ENCODE assay signal across 9 cellular contexts in the genomic region with DNA sequence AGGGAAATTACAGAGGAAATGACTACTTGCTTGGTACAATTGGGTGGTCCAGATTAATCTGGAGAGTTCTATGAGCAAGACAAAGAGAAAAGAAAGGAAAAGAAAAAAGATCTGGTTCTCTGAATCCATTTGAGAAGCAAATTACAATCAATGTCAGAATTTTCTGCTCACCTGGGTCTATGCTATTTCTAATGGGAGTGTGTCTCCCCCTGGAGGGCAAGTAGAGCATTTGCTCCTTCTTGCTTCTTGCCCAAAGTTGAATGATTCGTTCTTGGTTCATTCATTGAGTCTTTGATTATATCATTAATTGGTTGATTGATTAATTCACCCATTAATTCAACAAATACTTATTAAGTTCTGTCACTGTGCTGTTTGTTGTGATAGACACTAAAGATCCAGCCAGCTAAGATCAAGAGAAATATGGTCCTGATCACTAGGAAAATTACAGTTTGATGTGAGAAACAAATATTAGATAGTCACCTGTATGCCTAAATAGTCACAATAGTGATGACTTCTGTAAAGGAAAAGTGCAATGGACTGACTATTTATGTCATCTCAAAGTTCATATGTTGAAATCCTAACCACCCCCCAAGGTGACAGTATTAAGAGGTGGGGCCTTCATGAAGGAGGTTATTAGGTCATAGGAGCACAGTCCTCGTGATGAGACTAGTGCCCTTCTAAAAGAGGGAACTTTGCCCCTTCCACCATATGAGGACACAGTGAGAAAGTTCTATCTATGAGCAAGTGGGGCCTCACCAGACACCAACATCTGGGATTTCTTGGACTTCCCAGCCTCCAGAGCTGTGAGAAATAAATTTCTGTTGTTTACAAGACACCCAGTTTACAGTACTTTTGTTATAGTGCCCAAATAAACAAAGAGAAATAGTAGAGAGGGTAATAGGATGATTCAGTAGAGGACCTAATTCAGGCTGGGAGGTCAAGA. TPM values are rescaled to one million over a fixed set of nuclear protein-coding genes. Genes with fewer than 3 reads are reported as not detected.
A peak's percentile ranks its signal among the peaks of the same experiment; 100 is the strongest.
DNase-seq lines count a peak whose midpoint lies in the region; ATAC-seq and TF ChIP-seq lines count a peak whose summit lies in the region.
"Had no signal": no experiment of that assay in that cellular context is flagged by ENCODE, and none has a peak within 500 bp of the region (broad histone marks: within the 10 kb centered on the region; RNA-seq: fewer than 3 reads in every experiment).

No MANE protein-coding gene starts in this region.

- H3K27me3 Mint-ChIP-seq in Caco-2 (ENCODE audit: insufficient read depth, unreplicated experiment) = no peaks in the 10 kb centered on the region
- H3K27me3 Mint-ChIP-seq in activated CD4-positive, alpha-beta memory T cell treated with anti-CD3 and anti-CD28 coated beads, Interleukin-2, amount 10 ng/mL, durations not matched to agents 7 days and 5 days = peaks cover 12% of the 10 kb centered on the region

- H3K27ac Mint-ChIP-seq in Caco-2 (ENCODE audit: unreplicated experiment) = no peak overlapping the region
- H3K27ac Mint-ChIP-seq in activated CD4-positive, alpha-beta memory T cell treated with anti-CD3 and anti-CD28 coated beads, Interleukin-2, amount 10 ng/mL, durations not matched to agents 7 days and 5 days = no peak overlapping the region

- no peak overlapping the region for H3K27ac ChIP-seq in neutrophil

- ATAC-seq in HG02938 (IDR thresholded peaks at IDR 0.05; ENCODE audit: unreplicated experiment) = no peak
- ATAC-seq in HG03571 (IDR thresholded peaks at IDR 0.05; ENCODE audit: unreplicated experiment) = no peak

- H3K4me1 ChIP-seq in Caco-2 (no peaks in the 10 kb centered on the region), neutrophil (ENCODE audit: control insufficient read depth in 1 of 2, insufficient read depth in 1 of 2, low read depth in 1 of 2, low read length in 1 of 2) (peaks cover 4 to 8% of the 10 kb centered on the region in 2 experiments)

- no peaks in the 10 kb centered on the region for H3K4me1 Mint-ChIP-seq in Caco-2 (ENCODE audit: low read depth, unreplicated experiment)
- no peaks in the 10 kb centered on the region for H3K4me1 Mint-ChIP-seq in activated CD4-positive, alpha-beta memory T cell treated with anti-CD3 and anti-CD28 coated beads, Interleukin-2, amount 10 ng/mL, durations not matched to agents 7 days and 5 days

- TF ChIP-seq CTCF in Caco-2 (IDR thresholded peaks at IDR 0.05; ENCODE audit: insufficient read depth in 1 of 2, low read depth in 1 of 2, low read length in 1 of 2, severe bottlenecking in 1 of 2, unreplicated experiment in 1 of 2) (peak; percentile 92 to 96), neutrophil (IDR thresholded peaks at IDR 0.05) (peak; percentile 88)

- H3K9me3 ChIP-seq in Caco-2 = no peaks in the 10 kb centered on the region
- H3K9me3 ChIP-seq in neutrophil = no peaks in the 10 kb centered on the region

- H3K27me3 ChIP-seq in Caco-2 (replicated peaks; ENCODE audit: control insufficient read depth, insufficient read depth, low read length) (no peaks in the 10 kb centered on the region), neutrophil (no peaks in the 10 kb centered on the region)

- H3K36me3 ChIP-seq in Caco-2 (ENCODE audit: control insufficient read depth, insufficient read depth, low read length) (no peaks in the 10 kb centered on the region), neutrophil (no peaks in the 10 kb centered on the region)

- POLR2A ChIA-PET in Caco-2 (lab: Charles Lee) = no interaction called here
- POLR2A ChIA-PET in activated CD4-positive, alpha-beta memory T cell treated with anti-CD3 and anti-CD28 coated beads, Interleukin-2, amount 10 ng/mL, durations not matched to agents 7 days and 5 days (lab: Charles Lee) = no interaction called here

- intact Hi-C loops in Caco-2 (cut with micrococcal nuclease; ENCODE audit: unreplicated experiment) = loop anchor here (1.0 to 5.0 kb wide), 5 partner anchors 81 to 450 kb away; a partner anchor contains a TSS

- H3K4me3 Mint-ChIP-seq in Caco-2 (ENCODE audit: unreplicated experiment) = no peak overlapping the region
- no peak overlapping the region for H3K4me3 Mint-ChIP-seq in activated CD4-positive, alpha-beta memory T cell treated with anti-CD3 and anti-CD28 coated beads, Interleukin-2, amount 10 ng/mL, durations not matched to agents 7 days and 5 days

- no peaks in the 10 kb centered on the region for H3K36me3 Mint-ChIP-seq in Caco-2 (ENCODE audit: insufficient read depth, unreplicated experiment)
- H3K36me3 Mint-ChIP-seq in activated CD4-positive, alpha-beta memory T cell treated with anti-CD3 and anti-CD28 coated beads, Interleukin-2, amount 10 ng/mL, durations not matched to agents 7 days and 5 days (ENCODE audit: low read depth) = no peaks in the 10 kb centered on the region

- no peaks in the 10 kb centered on the region for H3K9me3 Mint-ChIP-seq in Caco-2 (ENCODE audit: unreplicated experiment)
- no peaks in the 10 kb centered on the region for H3K9me3 Mint-ChIP-seq in activated CD4-positive, alpha-beta memory T cell treated with anti-CD3 and anti-CD28 coated beads, Interleukin-2, amount 10 ng/mL, durations not matched to agents 7 days and 5 days

- CTCF ChIA-PET in Caco-2 (lab: Charles Lee) = interaction anchor here (0.8 to 1.2 kb wide), 4 partner anchors 8 to 81 kb away, joined by 3 to 4 read pairs (median 3); a partner anchor contains a TSS
- CTCF ChIA-PET in activated CD4-positive, alpha-beta memory T cell treated with anti-CD3 and anti-CD28 coated beads, Interleukin-2, amount 10 ng/mL, durations not matched to agents 7 days and 5 days (lab: Charles Lee) = interaction anchor here (1.0 to 2.0 kb wide), 7 partner anchors 8 to 254 kb away, joined by 3 to 7 read pairs (median 4); a partner anchor contains a TSS

- DNase-seq in Caco-2 (peak in 1 of 2 experiments; percentile 76), H4 (ENCODE audit: low spot score) (peak; percentile 42), NCI-H2227 (lab: John Stamatoyannopoulos, UW; ENCODE audit: unreplicated experiment) (peak; percentile 30), fibroblast of gingiva (ENCODE audit: low read depth) (peak; percentile 36)
- DNase-seq in activated CD4-positive, alpha-beta memory T cell treated with anti-CD3 and anti-CD28 coated beads, Interleukin-2, amount 10 ng/mL, durations not matched to agents 7 days and 5 days = peak; percentile 49

- H3K4me3 ChIP-seq in Caco-2 (ENCODE audit: low read depth, low read length) = no peak overlapping the region
- H3K4me3 ChIP-seq in neutrophil (ENCODE audit: low read depth in 1 of 2, low read length in 1 of 2) = no peak overlapping the region

- BruUV-seq in Caco-2 (replicated peaks; lab: Mats Ljungman, UMichigan) = no TSS peak

RNA-seq across cellular contexts. Expression of a gene that starts 8.0 kb away (rescaled TPM):
- 27.8 and 30.6 TPM in 2 replicates for total RNA-seq in Caco-2 (2022)
- 22.6 and 37.1 TPM in 2 replicates for total RNA-seq in H4 (2014; rRNA removed; shearing (Covaris generic))
- total RNA-seq in activated CD4-positive, alpha-beta memory T cell treated with anti-CD3 and anti-CD28 coated beads, Interleukin-2, amount 10 ng/mL, durations not matched to agents 7 days and 5 days = 10 to 100 TPM; 43.4 to 45.6 TPM

RNA-seq across cellular contexts. Expression of a gene that starts 18.1 kb away (rescaled TPM):
- total RNA-seq in Caco-2 (2022) = 1.00 and 1.0 TPM in 2 replicates
- 0.70 and 1.2 TPM in 2 replicates for total RNA-seq in H4 (2014; rRNA removed; shearing (Covaris generic))
- total RNA-seq in activated CD4-positive, alpha-beta memory T cell treated with anti-CD3 and anti-CD28 coated beads, Interleukin-2, amount 10 ng/mL, durations not matched to agents 7 days and 5 days = under 1 TPM; 0.63 to 0.65 TPM
- total RNA-seq: T-helper 2 cell treated with Interferon-gamma antibody and Interleukin-4, amounts not matched to agents 100 ng/mL and 5 ng/mL, for 36 hours had no signal

RNA-seq across cellular contexts. Expression of a gene that starts 37.7 kb away (rescaled TPM):
- total RNA-seq in Caco-2 (2022) = not detected in 2 replicates
- not detected in 2 replicates for total RNA-seq in H4 (2014; rRNA removed; shearing (Covaris generic))
- total RNA-seq in activated CD4-positive, alpha-beta memory T cell treated with anti-CD3 and anti-CD28 coated beads, Interleukin-2, amount 10 ng/mL, durations not matched to agents 7 days and 5 days = not detected
- total RNA-seq: T-helper 2 cell treated with Interferon-gamma antibody and Interleukin-4, amounts not matched to agents 100 ng/mL and 5 ng/mL, for 36 hours had no signal

RNA-seq across cellular contexts. Expression of a gene that starts 46.2 kb away (rescaled TPM):
- total RNA-seq in Caco-2 (2022) = 96.8 and 108 TPM in 2 replicates
- total RNA-seq in H4 (2014; rRNA removed; shearing (Covaris generic)) = 52.7 and 56.5 TPM in 2 replicates
- 10 to 100 TPM; 16.8 TPM for total RNA-seq in activated CD4-positive, alpha-beta memory T cell treated with anti-CD3 and anti-CD28 coated beads, Interleukin-2, amount 10 ng/mL, durations not matched to agents 7 days and 5 days

RNA-seq across cellular contexts. Expression of a gene that starts 59.5 kb away (rescaled TPM):
- 40.4 and 42.1 TPM in 2 replicates for total RNA-seq in Caco-2 (2022)
- total RNA-seq in H4 (2014; rRNA removed; shearing (Covaris generic)) = 29.2 and 35.8 TPM in 2 replicates
- 10 to 100 TPM; 42.4 to 43.7 TPM for total RNA-seq in activated CD4-positive, alpha-beta memory T cell treated with anti-CD3 and anti-CD28 coated beads, Interleukin-2, amount 10 ng/mL, durations not matched to agents 7 days and 5 days
